ENCODE assay signal across 1 cellular context in genomic region chr10:50882540-50882983, GRCh38.
TF ChIP-seq lines count a peak whose summit lies in the region.

No MANE protein-coding gene starts in this region.

TF ChIP-seq in HepG2, 621 proteins besides CTCF, POLR2A, EP300 and RAD21 (continued from another document):
- peak; percentile 47; the same call in 1 of the 2 replicates for TF ChIP-seq ZBTB25 (CRISPR knock-in tag; IDR thresholded peaks at IDR 0.05)
